ENCODE assay signal across 1 cellular context in genomic region chr19:6126335-6126974, GRCh38.
TF ChIP-seq lines count a peak whose summit lies in the region.

No MANE protein-coding gene starts in this region.

TF ChIP-seq in K562, 482 proteins besides CTCF, POLR2A, EP300 and RAD21 (continued from another document and continues in another):
- TF ChIP-seq CHD7 (IDR thresholded peaks at IDR 0.05; ENCODE audit: low read depth, low read length) (no peak), IRF1 (CRISPR knock-in tag; IDR thresholded peaks at IDR 0.05; ENCODE audit: borderline replicate concordance) (no peak), PBX2 (CRISPR knock-in tag; IDR thresholded peaks at IDR 0.05; ENCODE audit: low read depth) (no peak), PBX2 (tag; conservative IDR thresholded peaks at IDR 0.05; ENCODE audit: low read depth) (no peak), POLR2H (tag; IDR thresholded peaks at IDR 0.05; ENCODE audit: low read depth) (no peak), MAFF (IDR thresholded peaks at IDR 0.05; ENCODE audit: low read length) (no peak), MECOM (CRISPR knock-in tag; IDR thresholded peaks at IDR 0.05) (no peak), ZNF644 (tag; IDR thresholded peaks at IDR 0.05; ENCODE audit: low read depth) (no peak), ZBTB1 (CRISPR knock-in tag; IDR thresholded peaks at IDR 0.05; ENCODE audit: borderline replicate concordance, low read depth) (no peak), ZBTB33 (CRISPR knock-in tag; IDR thresholded peaks at IDR 0.05) (no peak), ZNF146 (CRISPR knock-in tag; IDR thresholded peaks at IDR 0.05; ENCODE audit: unreplicated experiment) (no peak), HSF4 (CRISPR knock-in tag; IDR thresholded peaks at IDR 0.05; ENCODE audit: borderline replicate concordance) (no peak), ELK3 (CRISPR knock-in tag; IDR thresholded peaks at IDR 0.05) (no peak), ZNF766 (CRISPR knock-in tag; conservative IDR thresholded peaks at IDR 0.05) (no peak), HLTF (IDR thresholded peaks at IDR 0.05) (no peak), TCF7L2 (IDR thresholded peaks at IDR 0.05; ENCODE audit: low read depth, low read length) (no peak), USF1 (CRISPR knock-in tag; IDR thresholded peaks at IDR 0.05) (no peak), SPI1 (IDR thresholded peaks at IDR 0.05; ENCODE audit: borderline replicate concordance, low read depth, low read length) (no peak), ZNF133 (CRISPR knock-in tag; IDR thresholded peaks at IDR 0.05) (no peak), MTA2 (IDR thresholded peaks at IDR 0.05; ENCODE audit: low read depth) (0 out of 2 replicates have a peak, but pooled peaks have one; percentile 12), ADNP (tag; IDR thresholded peaks at IDR 0.05) (no peak), ATF1 (CRISPR knock-in tag; IDR thresholded peaks at IDR 0.05) (no peak), ATF1 (tag; IDR thresholded peaks at IDR 0.05) (peak; percentile 67), ZBTB9 (CRISPR knock-in tag; IDR thresholded peaks at IDR 0.05) (no peak), ARID2 (IDR thresholded peaks at IDR 0.05) (peak; percentile 78), ZNF398 (CRISPR knock-in tag; IDR thresholded peaks at IDR 0.05) (no peak), KDM4B (IDR thresholded peaks at IDR 0.05; ENCODE audit: borderline replicate concordance in 2 of 2, low read depth in 1 of 2) (no peak), E2F6 (IDR thresholded peaks at IDR 0.05; ENCODE audit: borderline replicate concordance in 1 of 2, extremely low read depth in 1 of 2, insufficient read depth in 1 of 2, insufficient read length in 1 of 2, low read depth in 1 of 2, low read length in 1 of 2, poor library complexity in 1 of 2, severe bottlenecking in 1 of 2) (no peak), PCBP1 (IDR thresholded peaks at IDR 0.05; ENCODE audit: low read depth, low read length, poor library complexity, severe bottlenecking) (no peak), TGIF2 (CRISPR knock-in tag; IDR thresholded peaks at IDR 0.05) (no peak), BRCA1 (IDR thresholded peaks at IDR 0.05) (no peak), BRCA1 (CRISPR knock-in tag; IDR thresholded peaks at IDR 0.05) (no peak), PHF21A (IDR thresholded peaks at IDR 0.05; ENCODE audit: borderline replicate concordance, low read depth) (0 out of 2 replicates have a peak, but pooled peaks have one; percentile 50), MEF2A (IDR thresholded peaks at IDR 0.05; ENCODE audit: control insufficient read depth, low read depth, low read length) (no peak), FOXA1 (IDR thresholded peaks at IDR 0.05; ENCODE audit: borderline replicate concordance) (no peak), SNIP1 (IDR thresholded peaks at IDR 0.05; ENCODE audit: low read depth) (no peak)
